Comparison of ENCODE assay signal across 17 cellular contexts in genomic region chr7:83731154-83731553, GRCh38.
"Had no signal": no experiment of that assay in that cellular context is flagged by ENCODE, and none has a peak within 500 bp of the region (broad histone marks: within the 10 kb centered on the region; RNA-seq: fewer than 3 reads in every experiment).

No MANE protein-coding gene starts in this region.

- H3K36me3 ChIP-seq: gastrocnemius medialis, heart right ventricle, right lobe of liver, stomach, thoracic aorta had no signal

- H3K9me3 ChIP-seq: gastrocnemius medialis, heart right ventricle, psoas muscle, right lobe of liver, stomach, thoracic aorta had no signal

- ATAC-seq: esophagus mucosa, gastrocnemius medialis, heart right ventricle, left lobe of liver, natural killer cell, psoas muscle, right lobe of liver had no signal

- H3K27me3 ChIP-seq: gastrocnemius medialis, heart right ventricle, right lobe of liver, stomach had no signal

- H3K4me3 ChIP-seq: gastrocnemius medialis, heart right ventricle, psoas muscle, right lobe of liver, stomach, thoracic aorta had no signal

- DNase-seq: cortex of kidney; effector memory CD4-positive, alpha-beta T cell; gastrocnemius medialis; heart right ventricle; islet precursor cell; mammary epithelial cell; natural killer cell; psoas muscle; retina; right lobe of liver; stimulated activated naive CD4-positive, alpha-beta T cell; stomach; substantia nigra; trophoblast cell had no signal

- H3K27ac ChIP-seq: gastrocnemius medialis, heart right ventricle, psoas muscle, right lobe of liver, stomach, thoracic aorta had no signal

- H3K4me1 ChIP-seq: gastrocnemius medialis, heart right ventricle, psoas muscle, right lobe of liver, stomach had no signal
